ENCODE assay signal across 12 cellular contexts in the genomic region with DNA sequence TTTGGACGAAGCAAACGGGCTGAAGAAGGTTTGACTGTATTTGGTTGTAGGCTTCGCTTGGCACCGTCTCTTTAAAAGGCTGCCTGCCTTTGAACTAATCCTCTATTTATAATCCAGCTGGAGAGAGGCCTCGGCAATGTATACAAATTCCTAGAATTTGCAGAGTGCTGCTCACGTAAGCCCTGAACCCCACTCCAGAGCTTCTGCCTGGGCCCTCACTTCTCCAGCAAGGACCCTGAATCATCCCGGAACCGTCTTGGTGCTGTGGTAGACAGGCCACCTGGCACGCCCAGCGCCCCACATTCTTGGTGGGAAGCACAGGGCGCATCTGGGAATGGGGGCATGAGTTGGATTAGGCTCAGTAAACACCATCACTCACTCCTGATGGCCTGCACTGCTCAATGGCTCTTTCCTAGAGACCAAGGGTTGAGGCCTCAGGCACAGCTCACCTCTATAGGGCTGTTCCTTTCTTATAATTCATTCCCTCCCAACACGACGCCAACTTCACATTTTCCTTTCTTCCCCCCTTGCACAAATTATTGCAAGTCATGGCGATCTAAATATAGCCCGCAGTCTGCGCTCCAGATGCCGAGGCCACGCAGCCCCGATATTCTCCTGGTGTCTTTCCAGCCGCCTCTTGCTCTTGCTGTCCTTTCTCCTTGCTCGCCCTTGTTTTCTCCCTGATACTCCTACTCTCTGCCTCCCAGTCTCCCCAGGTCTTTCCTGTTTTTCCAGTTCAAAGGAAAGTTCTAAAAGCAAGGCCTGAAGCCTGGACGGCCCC.
DNase-seq lines count a peak whose midpoint lies in the region; ATAC-seq and TF ChIP-seq lines count a peak whose summit lies in the region.
"Had no signal": no experiment of that assay in that cellular context is flagged by ENCODE, and none has a peak within 500 bp of the region (broad histone marks: within the 10 kb centered on the region; RNA-seq: fewer than 3 reads in every experiment).

No MANE protein-coding gene starts in this region.

- no peak for ATAC-seq in HG03039 (IDR thresholded peaks at IDR 0.05; ENCODE audit: unreplicated experiment)
- no peak for ATAC-seq in effector memory CD8-positive, alpha-beta T cell (replicated peaks)

- H3K79me2 ChIP-seq in smooth muscle cell (ENCODE audit: low read depth): no peaks in the 10 kb centered on the region

- H3K4me1 Mint-ChIP-seq in endodermal cell: peaks cover 7% of the 10 kb centered on the region
- H3K4me1 Mint-ChIP-seq in effector memory CD8-positive, alpha-beta T cell (ENCODE audit: low read depth in 2 of 2): peaks cover 3 to 9% of the 10 kb centered on the region in 2 donors

- H3K4me1 ChIP-seq in endodermal cell (ENCODE audit: control insufficient read depth, insufficient read depth, low read length): no peaks in the 10 kb centered on the region
- H3K4me1 ChIP-seq in liver (ENCODE audit: control insufficient read depth in 4 of 4, insufficient read depth in 4 of 4, low read length in 3 of 4): peaks cover 6 to 30% (median 19%) of the 10 kb centered on the region in 4 donors
- H3K4me1 ChIP-seq in smooth muscle cell (ENCODE audit: low read depth): peaks cover 25% of the 10 kb centered on the region

- no peaks in the 10 kb centered on the region for H3K27me3 Mint-ChIP-seq in endodermal cell (ENCODE audit: insufficient read depth)
- H3K27me3 Mint-ChIP-seq in effector memory CD8-positive, alpha-beta T cell: no peaks in the 10 kb centered on the region
- H3K27me3 Mint-ChIP-seq: CD4-positive, CD25-positive, alpha-beta regulatory T cell had no signal

- 86 to 87% methylated on average over 15 to 22 of the region's 22 CpGs for WGBS in endodermal cell (ENCODE audit: insufficient coverage in 1 of 2, insufficient read length in 1 of 2), 2 experiments
- 79% methylated on average over 22 of the region's 22 CpGs for WGBS in liver
- WGBS in smooth muscle cell (ENCODE audit: low lambda C conversion rate): 38% methylated on average over 22 of the region's 22 CpGs

- no peak overlapping the region for H3K4me3 Mint-ChIP-seq in endodermal cell
- H3K4me3 Mint-ChIP-seq in effector memory CD8-positive, alpha-beta T cell: no peak overlapping the region
- H3K4me3 Mint-ChIP-seq: T-helper 2 cell treated with Interferon-gamma antibody and Interleukin-4, amounts not matched to agents 5 μg/mL and 100 μg/mL, for 36 hours had no signal

- DNase-seq in ELF-1 (ENCODE audit: low read depth, low spot score): peak; percentile 68
- peak; percentile 38 for DNase-seq in endodermal cell
- no peak for DNase-seq in smooth muscle cell (lab: John Stamatoyannopoulos, UW; ENCODE audit: unreplicated experiment)
- DNase-seq in SKM-1 treated with dmso at 0.1 percent for 144 hours (lab: John Stamatoyannopoulos, UW; ENCODE audit: unreplicated experiment): no peak
- DNase-seq in SIG-M5 (lab: John Stamatoyannopoulos, UW): no peak
- DNase-seq in effector memory CD8-positive, alpha-beta T cell: no peak
- DNase-seq: CD4-positive, CD25-positive, alpha-beta regulatory T cell; effector CD8-positive, alpha-beta T cell; hypothalamus had no signal

- H3K27ac Mint-ChIP-seq in endodermal cell: no peak overlapping the region
- H3K27ac Mint-ChIP-seq in effector memory CD8-positive, alpha-beta T cell: no peak overlapping the region
- H3K27ac Mint-ChIP-seq: CD4-positive, CD25-positive, alpha-beta regulatory T cell; T-helper 2 cell treated with Interferon-gamma antibody and Interleukin-4, amounts not matched to agents 5 μg/mL and 100 μg/mL, for 36 hours had no signal

- H3K4me3 ChIP-seq in endodermal cell (ENCODE audit: low read length) (no peak overlapping the region), liver (ENCODE audit: low read depth in 1 of 3, low read length in 3 of 3) (no peak overlapping the region), smooth muscle cell (no peak overlapping the region)

- no peaks in the 10 kb centered on the region for H3K9me3 Mint-ChIP-seq in endodermal cell
- H3K9me3 Mint-ChIP-seq in effector memory CD8-positive, alpha-beta T cell: no peaks in the 10 kb centered on the region
- H3K9me3 Mint-ChIP-seq: T-helper 2 cell treated with Interferon-gamma antibody and Interleukin-4, amounts not matched to agents 5 μg/mL and 100 μg/mL, for 36 hours had no signal

- peak overlapping the region; percentile 59 for H3K4me2 ChIP-seq in smooth muscle cell

- H3K27ac ChIP-seq in endodermal cell (ENCODE audit: low read depth, low read length) (no peak overlapping the region), liver (ENCODE audit: low read depth in 1 of 2, low read length in 2 of 2) (peak overlapping the region; percentile 26 to 56), smooth muscle cell (ENCODE audit: low read depth) (peak overlapping the region; percentile 83)

- no peak overlapping the region for H2AFZ ChIP-seq in smooth muscle cell (ENCODE audit: low read depth)

- H3K36me3 Mint-ChIP-seq in endodermal cell (ENCODE audit: low read depth): no peaks in the 10 kb centered on the region
- peaks cover 3% of the 10 kb centered on the region for H3K36me3 Mint-ChIP-seq in effector memory CD8-positive, alpha-beta T cell (ENCODE audit: insufficient read depth)
- H3K36me3 Mint-ChIP-seq: CD4-positive, CD25-positive, alpha-beta regulatory T cell had no signal

- peaks cover 17% of the 10 kb centered on the region for H3F3A ChIP-seq in smooth muscle cell (ENCODE audit: low read depth)

- H3K9ac ChIP-seq in endodermal cell (ENCODE audit: extremely low read depth, low read length, poor library complexity, severe bottlenecking) (no peak overlapping the region), liver (ENCODE audit: low read depth in 1 of 2, low read length in 2 of 2) (no peak overlapping the region), smooth muscle cell (ENCODE audit: low read depth) (peak overlapping the region; percentile 38)

- H3K27me3 ChIP-seq in endodermal cell (ENCODE audit: control insufficient read depth, insufficient read depth, low read length, poor library complexity, severe bottlenecking) (no peaks in the 10 kb centered on the region), liver (ENCODE audit: control insufficient read depth in 4 of 4, insufficient read depth in 4 of 4, low read length in 3 of 4) (no peaks in the 10 kb centered on the region), smooth muscle cell (ENCODE audit: low read depth) (no peaks in the 10 kb centered on the region)

- no peak for TF ChIP-seq CTCF in endodermal cell (conservative IDR thresholded peaks at IDR 0.05)
- no peak for TF ChIP-seq CTCF in liver (IDR thresholded peaks at IDR 0.05; ENCODE audit: low read depth, low read length, missing input control)
- TF ChIP-seq CTCF in smooth muscle cell (IDR thresholded peaks at IDR 0.05; ENCODE audit: borderline replicate concordance, insufficient read depth, poor library complexity, severe bottlenecking): no peak

- TF ChIP-seq RAD21 in liver (IDR thresholded peaks at IDR 0.05): no peak

- H3K9me3 ChIP-seq in endodermal cell (ENCODE audit: control insufficient read depth, low read length) (no peaks in the 10 kb centered on the region), liver (ENCODE audit: control insufficient read depth in 4 of 4, low read length in 3 of 4) (no peaks in the 10 kb centered on the region), smooth muscle cell (replicated peaks; ENCODE audit: low read depth) (no peaks in the 10 kb centered on the region)

- H4K20me1 ChIP-seq in smooth muscle cell (ENCODE audit: low read depth): no peaks in the 10 kb centered on the region

- no peaks in the 10 kb centered on the region for H3K36me3 ChIP-seq in endodermal cell (ENCODE audit: control insufficient read depth, insufficient read depth, low read length)
- H3K36me3 ChIP-seq in liver (ENCODE audit: control insufficient read depth in 4 of 4, insufficient read depth in 3 of 4, low read depth in 1 of 4, low read length in 3 of 4): no peaks in the 10 kb centered on the region
- no peaks in the 10 kb centered on the region for H3K36me3 ChIP-seq in smooth muscle cell (ENCODE audit: low read depth)

TF ChIP-seq in liver, 16 proteins besides CTCF, POLR2A, EP300 and RAD21 (continues in another document):
- TF ChIP-seq SP1 (IDR thresholded peaks at IDR 0.05) (no peak), GABPA (IDR thresholded peaks at IDR 0.05 in 1 of 2, conservative IDR thresholded peaks at IDR 0.05 in 1 of 2) (no peak), FOXA2 (IDR thresholded peaks at IDR 0.05) (no peak), NR2F2 (IDR thresholded peaks at IDR 0.05) (no peak), TAF1 (conservative IDR thresholded peaks at IDR 0.05) (no peak), JUND (IDR thresholded peaks at IDR 0.05) (no peak), EGR1 (IDR thresholded peaks at IDR 0.05; ENCODE audit: low read depth in 2 of 2) (no peak), YY1 (IDR thresholded peaks at IDR 0.05) (no peak), HNF4G (IDR thresholded peaks at IDR 0.05) (no peak), RXRA (IDR thresholded peaks at IDR 0.05) (no peak), FOXA1 (IDR thresholded peaks at IDR 0.05) (no peak)
- TF ChIP-seq, protein P1, sequence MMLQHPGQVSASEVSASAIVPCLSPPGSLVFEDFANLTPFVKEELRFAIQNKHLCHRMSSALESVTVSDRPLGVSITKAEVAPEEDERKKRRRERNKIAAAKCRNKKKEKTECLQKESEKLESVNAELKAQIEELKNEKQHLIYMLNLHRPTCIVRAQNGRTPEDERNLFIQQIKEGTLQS (IDR thresholded peaks at IDR 0.05): no peak
- TF ChIP-seq, protein P2, sequence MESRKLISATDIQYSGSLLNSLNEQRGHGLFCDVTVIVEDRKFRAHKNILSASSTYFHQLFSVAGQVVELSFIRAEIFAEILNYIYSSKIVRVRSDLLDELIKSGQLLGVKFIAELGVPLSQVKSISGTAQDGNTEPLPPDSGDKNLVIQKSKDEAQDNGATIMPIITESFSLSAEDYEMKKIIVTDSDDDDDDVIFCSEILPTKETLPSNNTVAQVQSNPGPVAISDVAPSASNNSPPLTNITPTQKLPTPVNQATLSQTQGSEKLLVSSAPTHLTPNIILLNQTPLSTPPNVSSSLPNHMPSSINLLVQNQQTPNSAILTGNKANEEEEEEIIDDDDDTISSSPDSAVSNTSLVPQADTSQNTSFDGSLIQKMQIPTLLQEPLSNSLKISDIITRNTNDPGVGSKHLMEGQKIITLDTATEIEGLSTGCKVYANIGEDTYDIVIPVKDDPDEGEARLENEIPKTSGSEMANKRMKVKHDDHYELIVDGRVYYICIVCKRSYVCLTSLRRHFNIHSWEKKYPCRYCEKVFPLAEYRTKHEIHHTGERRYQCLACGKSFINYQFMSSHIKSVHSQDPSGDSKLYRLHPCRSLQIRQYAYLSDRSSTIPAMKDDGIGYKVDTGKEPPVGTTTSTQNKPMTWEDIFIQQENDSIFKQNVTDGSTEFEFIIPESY (IDR thresholded peaks at IDR 0.05): no peak
- TF ChIP-seq, protein P3, sequence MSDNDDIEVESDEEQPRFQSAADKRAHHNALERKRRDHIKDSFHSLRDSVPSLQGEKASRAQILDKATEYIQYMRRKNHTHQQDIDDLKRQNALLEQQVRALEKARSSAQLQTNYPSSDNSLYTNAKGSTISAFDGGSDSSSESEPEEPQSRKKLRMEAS (IDR thresholded peaks at IDR 0.05): no peak

Comparison
In these comparisons a context has a peak if more than half of its experiments do, and no peak if none do; other contexts are left out.
1. DNase-seq: peak in ELF-1 (single experiment) and endodermal cell (single experiment); none in smooth muscle cell (single experiment), SKM-1 treated with dmso at 0.1 percent for 144 hours (single experiment), SIG-M5 (single experiment) and effector memory CD8-positive, alpha-beta T cell (0 of 3).